ENCODE assay signal across 14 cellular contexts in genomic region chr5:61619289-61619688, GRCh38.
"Had no signal": no experiment of that assay in that cellular context is flagged by ENCODE, and none has a peak within 500 bp of the region (broad histone marks: within the 10 kb centered on the region; RNA-seq: fewer than 3 reads in every experiment).

No MANE protein-coding gene starts in this region.

- H3K27me3 ChIP-seq: spleen, uterus had no signal

- H3K36me3 ChIP-seq: spleen, uterus, WERI-Rb-1 had no signal

- H3K9me3 Mint-ChIP-seq: activated naive CD8-positive, alpha-beta T cell treated with anti-CD3 and anti-CD28 coated beads, Interleukin-2, amount 10 ng/mL, durations not matched to agents 7 days and 5 days; naive thymus-derived CD8-positive, alpha-beta T cell had no signal

- H3K27ac Mint-ChIP-seq: activated CD8-positive, alpha-beta T cell treated with anti-CD3 and anti-CD28 coated beads, Interleukin-2, amount 10 ng/mL, durations not matched to agents 7 days and 5 days; activated naive CD8-positive, alpha-beta T cell treated with anti-CD3 and anti-CD28 coated beads, Interleukin-2, amount 10 ng/mL, durations not matched to agents 7 days and 5 days; naive thymus-derived CD8-positive, alpha-beta T cell had no signal

- ATAC-seq: activated CD8-positive, alpha-beta T cell treated with anti-CD3 and anti-CD28 coated beads, Interleukin-2, amount 10 ng/mL, durations not matched to agents 7 days and 5 days; left cardiac atrium; naive thymus-derived CD8-positive, alpha-beta T cell had no signal

- H3K4me3 ChIP-seq: spleen, uterus had no signal

- DNase-seq: activated CD4-positive, alpha-beta T cell treated with anti-CD3 and anti-CD28 coated beads for 4 hours; activated CD8-positive, alpha-beta memory T cell treated with anti-CD3 and anti-CD28 coated beads, Interleukin-2, amount 50 U/mL, for 48 hours; activated CD8-positive, alpha-beta T cell treated with anti-CD3 and anti-CD28 coated beads, Interleukin-2, amount 10 ng/mL, durations not matched to agents 7 days and 5 days; activated naive CD8-positive, alpha-beta T cell treated with anti-CD3 and anti-CD28 coated beads, Interleukin-2, amount 10 ng/mL, durations not matched to agents 7 days and 5 days; aorta; effector CD4-positive, alpha-beta T cell; left cardiac atrium; naive thymus-derived CD8-positive, alpha-beta T cell; spleen; stimulated activated CD4-positive, alpha-beta T cell treated with anti-CD3 and anti-CD28 coated beads, Interleukin-1b, Interleukin-23, amount 100 ng/mL, for 48 hours; stimulated activated naive CD4-positive, alpha-beta T cell; T-helper 1 cell; uterus; WERI-Rb-1 had no signal

- H3K4me1 Mint-ChIP-seq: activated naive CD8-positive, alpha-beta T cell treated with anti-CD3 and anti-CD28 coated beads, Interleukin-2, amount 10 ng/mL, durations not matched to agents 7 days and 5 days had no signal

- H3K9me3 ChIP-seq: spleen, uterus had no signal

- H3K27ac ChIP-seq: spleen, uterus, WERI-Rb-1 had no signal

- H3K4me3 Mint-ChIP-seq: activated CD8-positive, alpha-beta T cell treated with anti-CD3 and anti-CD28 coated beads, Interleukin-2, amount 10 ng/mL, durations not matched to agents 7 days and 5 days; activated naive CD8-positive, alpha-beta T cell treated with anti-CD3 and anti-CD28 coated beads, Interleukin-2, amount 10 ng/mL, durations not matched to agents 7 days and 5 days; naive thymus-derived CD8-positive, alpha-beta T cell had no signal

- H3K4me1 ChIP-seq: uterus had no signal

- H3K36me3 Mint-ChIP-seq: activated naive CD8-positive, alpha-beta T cell treated with anti-CD3 and anti-CD28 coated beads, Interleukin-2, amount 10 ng/mL, durations not matched to agents 7 days and 5 days; naive thymus-derived CD8-positive, alpha-beta T cell had no signal
